1 cellular context compared by ENCODE assay signal in genomic region chr2:55779459-55780421, GRCh38.
TF ChIP-seq lines count a peak whose summit lies in the region.

No MANE protein-coding gene starts in this region.

TF ChIP-seq in GM12878, 131 proteins besides CTCF, POLR2A, EP300 and RAD21 (continued from another document):
- TF ChIP-seq, protein P1, sequence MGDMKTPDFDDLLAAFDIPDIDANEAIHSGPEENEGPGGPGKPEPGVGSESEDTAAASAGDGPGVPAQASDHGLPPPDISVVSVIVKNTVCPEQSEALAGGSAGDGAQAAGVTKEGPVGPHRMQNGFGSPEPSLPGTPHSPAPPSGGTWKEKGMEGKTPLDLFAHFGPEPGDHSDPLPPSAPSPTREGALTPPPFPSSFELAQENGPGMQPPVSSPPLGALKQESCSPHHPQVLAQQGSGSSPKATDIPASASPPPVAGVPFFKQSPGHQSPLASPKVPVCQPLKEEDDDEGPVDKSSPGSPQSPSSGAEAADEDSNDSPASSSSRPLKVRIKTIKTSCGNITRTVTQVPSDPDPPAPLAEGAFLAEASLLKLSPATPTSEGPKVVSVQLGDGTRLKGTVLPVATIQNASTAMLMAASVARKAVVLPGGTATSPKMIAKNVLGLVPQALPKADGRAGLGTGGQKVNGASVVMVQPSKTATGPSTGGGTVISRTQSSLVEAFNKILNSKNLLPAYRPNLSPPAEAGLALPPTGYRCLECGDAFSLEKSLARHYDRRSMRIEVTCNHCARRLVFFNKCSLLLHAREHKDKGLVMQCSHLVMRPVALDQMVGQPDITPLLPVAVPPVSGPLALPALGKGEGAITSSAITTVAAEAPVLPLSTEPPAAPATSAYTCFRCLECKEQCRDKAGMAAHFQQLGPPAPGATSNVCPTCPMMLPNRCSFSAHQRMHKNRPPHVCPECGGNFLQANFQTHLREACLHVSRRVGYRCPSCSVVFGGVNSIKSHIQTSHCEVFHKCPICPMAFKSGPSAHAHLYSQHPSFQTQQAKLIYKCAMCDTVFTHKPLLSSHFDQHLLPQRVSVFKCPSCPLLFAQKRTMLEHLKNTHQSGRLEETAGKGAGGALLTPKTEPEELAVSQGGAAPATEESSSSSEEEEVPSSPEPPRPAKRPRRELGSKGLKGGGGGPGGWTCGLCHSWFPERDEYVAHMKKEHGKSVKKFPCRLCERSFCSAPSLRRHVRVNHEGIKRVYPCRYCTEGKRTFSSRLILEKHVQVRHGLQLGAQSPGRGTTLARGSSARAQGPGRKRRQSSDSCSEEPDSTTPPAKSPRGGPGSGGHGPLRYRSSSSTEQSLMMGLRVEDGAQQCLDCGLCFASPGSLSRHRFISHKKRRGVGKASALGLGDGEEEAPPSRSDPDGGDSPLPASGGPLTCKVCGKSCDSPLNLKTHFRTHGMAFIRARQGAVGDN (IDR thresholded peaks at IDR 0.05): no peak
- TF ChIP-seq CREM (IDR thresholded peaks at IDR 0.05; ENCODE audit: low read depth): no peak
- TF ChIP-seq, protein P2, sequence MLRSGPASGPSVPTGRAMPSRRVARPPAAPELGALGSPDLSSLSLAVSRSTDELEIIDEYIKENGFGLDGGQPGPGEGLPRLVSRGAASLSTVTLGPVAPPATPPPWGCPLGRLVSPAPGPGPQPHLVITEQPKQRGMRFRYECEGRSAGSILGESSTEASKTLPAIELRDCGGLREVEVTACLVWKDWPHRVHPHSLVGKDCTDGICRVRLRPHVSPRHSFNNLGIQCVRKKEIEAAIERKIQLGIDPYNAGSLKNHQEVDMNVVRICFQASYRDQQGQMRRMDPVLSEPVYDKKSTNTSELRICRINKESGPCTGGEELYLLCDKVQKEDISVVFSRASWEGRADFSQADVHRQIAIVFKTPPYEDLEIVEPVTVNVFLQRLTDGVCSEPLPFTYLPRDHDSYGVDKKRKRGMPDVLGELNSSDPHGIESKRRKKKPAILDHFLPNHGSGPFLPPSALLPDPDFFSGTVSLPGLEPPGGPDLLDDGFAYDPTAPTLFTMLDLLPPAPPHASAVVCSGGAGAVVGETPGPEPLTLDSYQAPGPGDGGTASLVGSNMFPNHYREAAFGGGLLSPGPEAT (IDR thresholded peaks at IDR 0.05; ENCODE audit: low read depth): peak; percentile 43; the same call in 1 of the 2 replicates
- TF ChIP-seq ZNF24 (IDR thresholded peaks at IDR 0.05): no peak
- TF ChIP-seq, protein P3, sequence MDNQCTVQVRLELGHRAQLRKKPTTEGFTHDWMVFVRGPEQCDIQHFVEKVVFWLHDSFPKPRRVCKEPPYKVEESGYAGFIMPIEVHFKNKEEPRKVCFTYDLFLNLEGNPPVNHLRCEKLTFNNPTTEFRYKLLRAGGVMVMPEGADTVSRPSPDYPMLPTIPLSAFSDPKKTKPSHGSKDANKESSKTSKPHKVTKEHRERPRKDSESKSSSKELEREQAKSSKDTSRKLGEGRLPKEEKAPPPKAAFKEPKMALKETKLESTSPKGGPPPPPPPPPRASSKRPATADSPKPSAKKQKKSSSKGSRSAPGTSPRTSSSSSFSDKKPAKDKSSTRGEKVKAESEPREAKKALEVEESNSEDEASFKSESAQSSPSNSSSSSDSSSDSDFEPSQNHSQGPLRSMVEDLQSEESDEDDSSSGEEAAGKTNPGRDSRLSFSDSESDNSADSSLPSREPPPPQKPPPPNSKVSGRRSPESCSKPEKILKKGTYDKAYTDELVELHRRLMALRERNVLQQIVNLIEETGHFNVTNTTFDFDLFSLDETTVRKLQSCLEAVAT (IDR thresholded peaks at IDR 0.05): 0 out of 2 replicates have a peak, but pooled peaks have one; percentile 48
- no peak for TF ChIP-seq KLF5 (IDR thresholded peaks at IDR 0.05; ENCODE audit: partially characterized antibody)
- TF ChIP-seq IKZF2 (IDR thresholded peaks at IDR 0.05): peak; percentile 32 to 38; a peak in 2 of 4 replicates
- no peak for TF ChIP-seq CEBPB (IDR thresholded peaks at IDR 0.05; ENCODE audit: borderline replicate concordance in 1 of 2, low read depth in 2 of 2, low read length in 2 of 2)
- TF ChIP-seq HDAC2 (IDR thresholded peaks at IDR 0.05): no peak
- no peak for TF ChIP-seq SIN3A (IDR thresholded peaks at IDR 0.05; ENCODE audit: low read depth, low read length)
- TF ChIP-seq ZZZ3 (IDR thresholded peaks at IDR 0.05; ENCODE audit: control insufficient read depth, insufficient read length, low read depth): no peak
- TF ChIP-seq, protein P4, sequence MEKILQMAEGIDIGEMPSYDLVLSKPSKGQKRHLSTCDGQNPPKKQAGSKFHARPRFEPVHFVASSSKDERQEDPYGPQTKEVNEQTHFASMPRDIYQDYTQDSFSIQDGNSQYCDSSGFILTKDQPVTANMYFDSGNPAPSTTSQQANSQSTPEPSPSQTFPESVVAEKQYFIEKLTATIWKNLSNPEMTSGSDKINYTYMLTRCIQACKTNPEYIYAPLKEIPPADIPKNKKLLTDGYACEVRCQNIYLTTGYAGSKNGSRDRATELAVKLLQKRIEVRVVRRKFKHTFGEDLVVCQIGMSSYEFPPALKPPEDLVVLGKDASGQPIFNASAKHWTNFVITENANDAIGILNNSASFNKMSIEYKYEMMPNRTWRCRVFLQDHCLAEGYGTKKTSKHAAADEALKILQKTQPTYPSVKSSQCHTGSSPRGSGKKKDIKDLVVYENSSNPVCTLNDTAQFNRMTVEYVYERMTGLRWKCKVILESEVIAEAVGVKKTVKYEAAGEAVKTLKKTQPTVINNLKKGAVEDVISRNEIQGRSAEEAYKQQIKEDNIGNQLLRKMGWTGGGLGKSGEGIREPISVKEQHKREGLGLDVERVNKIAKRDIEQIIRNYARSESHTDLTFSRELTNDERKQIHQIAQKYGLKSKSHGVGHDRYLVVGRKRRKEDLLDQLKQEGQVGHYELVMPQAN (conservative IDR thresholded peaks at IDR 0.05): no peak
- no peak for TF ChIP-seq YBX1 (IDR thresholded peaks at IDR 0.05)
- peak; percentile 63 for TF ChIP-seq RUNX3 (IDR thresholded peaks at IDR 0.05; ENCODE audit: low read length)
- no peak for TF ChIP-seq JUNB (IDR thresholded peaks at IDR 0.05)
- no peak for TF ChIP-seq ZBTB4 (CRISPR knock-in tag; IDR thresholded peaks at IDR 0.05)
- no peak for TF ChIP-seq NR2C2 (IDR thresholded peaks at IDR 0.05; ENCODE audit: borderline replicate concordance, control insufficient read depth, insufficient read length, low read depth)
- no peak for TF ChIP-seq MYC (IDR thresholded peaks at IDR 0.05; ENCODE audit: insufficient read depth, insufficient read length, insufficient replicate concordance, low read length, severe bottlenecking)
- no peak for TF ChIP-seq SMARCA5 (IDR thresholded peaks at IDR 0.05)
- peak; percentile 45 for TF ChIP-seq IKZF1 (conservative IDR thresholded peaks at IDR 0.05)
- no peak for TF ChIP-seq NR2F1 (conservative IDR thresholded peaks at IDR 0.05)
- no peak for TF ChIP-seq ZBED1 (IDR thresholded peaks at IDR 0.05; ENCODE audit: borderline replicate concordance)
- no peak for TF ChIP-seq HCFC1 (IDR thresholded peaks at IDR 0.05; ENCODE audit: low read length)
- no peak for TF ChIP-seq FOXM1 (IDR thresholded peaks at IDR 0.05; ENCODE audit: low read depth, low read length)
